Comparison of ENCODE assay signal across 12 cellular contexts in the genomic region with DNA sequence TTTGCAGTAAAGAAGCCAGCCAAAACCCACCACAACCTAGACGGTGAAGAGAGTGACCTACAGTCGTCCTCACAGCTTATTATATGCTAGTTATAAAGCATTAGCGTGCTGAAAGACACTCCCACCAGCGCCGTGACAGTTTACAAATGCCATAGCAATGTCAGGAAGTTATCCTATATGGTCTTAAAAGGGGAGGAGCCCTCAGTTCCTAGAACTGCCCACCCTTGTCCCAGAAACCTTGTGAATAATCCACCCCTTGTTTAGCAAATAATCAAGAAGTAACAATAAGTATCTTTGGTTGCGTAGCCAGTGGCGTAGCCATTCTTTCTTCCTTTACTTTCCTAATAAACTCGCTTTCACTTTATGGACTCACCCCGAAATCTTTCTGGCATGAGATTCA.
DNase-seq lines count a peak whose midpoint lies in the region; ATAC-seq and TF ChIP-seq lines count a peak whose summit lies in the region.
"Had no signal": no experiment of that assay in that cellular context is flagged by ENCODE, and none has a peak within 500 bp of the region (broad histone marks: within the 10 kb centered on the region; RNA-seq: fewer than 3 reads in every experiment).

No MANE protein-coding gene starts in this region.

- no peaks in the 10 kb centered on the region for H3K27me3 ChIP-seq in CD8-positive, alpha-beta memory T cell (ENCODE audit: insufficient read depth, low read length, poor library complexity, severe bottlenecking)
- peaks cover 11% of the 10 kb centered on the region for H3K27me3 ChIP-seq in H7 (ENCODE audit: control insufficient read depth, insufficient read depth, low read length)

- no peaks in the 10 kb centered on the region for H3K36me3 ChIP-seq in CD8-positive, alpha-beta memory T cell (ENCODE audit: insufficient read depth, low read length)
- no peaks in the 10 kb centered on the region for H3K36me3 ChIP-seq in H7 (replicated peaks; ENCODE audit: control insufficient read depth, insufficient read depth, low read length)

- no peak for TF ChIP-seq CTCF in natural killer cell (IDR thresholded peaks at IDR 0.05)

- intact Hi-C loops in dendritic cell treated with granulocyte-macrophage colony-stimulating factor and Interleukin-4, amounts not matched to agents 40 ng/mL and 50 ng/mL, for 4 days (cut with micrococcal nuclease) = no loop called here
- intact Hi-C loops in natural killer cell (cut with micrococcal nuclease) = no loop called here

- no peak for ATAC-seq in natural killer cell
- ATAC-seq in HG03521 (IDR thresholded peaks at IDR 0.05; ENCODE audit: unreplicated experiment) = no peak
- ATAC-seq: body of pancreas had no signal

- no peaks in the 10 kb centered on the region for H3K36me3 Mint-ChIP-seq in CD8-positive, alpha-beta memory T cell
- no peaks in the 10 kb centered on the region for H3K36me3 Mint-ChIP-seq in dendritic cell treated with granulocyte-macrophage colony-stimulating factor and Interleukin-4, amounts not matched to agents 40 ng/mL and 50 ng/mL, for 4 days (ENCODE audit: low read depth)
- H3K36me3 Mint-ChIP-seq in natural killer cell = no peaks in the 10 kb centered on the region

- H3K4me3 ChIP-seq in CD8-positive, alpha-beta memory T cell (ENCODE audit: low read length) = no peak overlapping the region
- H3K4me3 ChIP-seq in H7 (ENCODE audit: insufficient read depth, low read depth, low read length) = peak overlapping the region; percentile 5; the same call in 1 of the 2 replicates
- H3K4me3 ChIP-seq: body of pancreas had no signal

- CTCF ChIA-PET in CD8-positive, alpha-beta memory T cell (lab: Charles Lee) = no interaction called here

- peaks cover 1 to 3% of the 10 kb centered on the region in 2 donors for H3K27me3 Mint-ChIP-seq in CD8-positive, alpha-beta memory T cell
- no peaks in the 10 kb centered on the region for H3K27me3 Mint-ChIP-seq in dendritic cell treated with granulocyte-macrophage colony-stimulating factor and Interleukin-4, amounts not matched to agents 40 ng/mL and 50 ng/mL, for 4 days
- H3K27me3 Mint-ChIP-seq in natural killer cell (ENCODE audit: low read depth in 2 of 2) = no peaks in the 10 kb centered on the region

- H3K4me1 Mint-ChIP-seq in CD8-positive, alpha-beta memory T cell = peaks cover 3 to 5% (median 4%) of the 10 kb centered on the region in 3 donors
- no peaks in the 10 kb centered on the region for H3K4me1 Mint-ChIP-seq in dendritic cell treated with granulocyte-macrophage colony-stimulating factor and Interleukin-4, amounts not matched to agents 40 ng/mL and 50 ng/mL, for 4 days (ENCODE audit: low read depth)
- H3K4me1 Mint-ChIP-seq in natural killer cell = peaks cover 0 to 5% of the 10 kb centered on the region in 2 donors

- peaks cover 0 to 4% (median 0%) of the 10 kb centered on the region in 5 donors for H3K9me3 Mint-ChIP-seq in CD8-positive, alpha-beta memory T cell
- no peaks in the 10 kb centered on the region for H3K9me3 Mint-ChIP-seq in dendritic cell treated with granulocyte-macrophage colony-stimulating factor and Interleukin-4, amounts not matched to agents 40 ng/mL and 50 ng/mL, for 4 days
- H3K9me3 Mint-ChIP-seq in natural killer cell = no peaks in the 10 kb centered on the region

- no peaks in the 10 kb centered on the region for H3K4me1 ChIP-seq in CD8-positive, alpha-beta memory T cell (ENCODE audit: insufficient read depth, low read length)
- H3K4me1 ChIP-seq: body of pancreas had no signal

- no peak overlapping the region for H3K27ac Mint-ChIP-seq in CD8-positive, alpha-beta memory T cell
- H3K27ac Mint-ChIP-seq in dendritic cell treated with granulocyte-macrophage colony-stimulating factor and Interleukin-4, amounts not matched to agents 40 ng/mL and 50 ng/mL, for 4 days = peak overlapping the region; percentile 1
- H3K27ac Mint-ChIP-seq in natural killer cell = peak overlapping the region in 1 of 2 donors; percentile 9

- no peaks in the 10 kb centered on the region for H3K9me3 ChIP-seq in CD8-positive, alpha-beta memory T cell (ENCODE audit: low read length)
- H3K9me3 ChIP-seq: body of pancreas had no signal

- no peak for DNase-seq in CD8-positive, alpha-beta memory T cell
- no peak for DNase-seq in H7
- no peak for DNase-seq in natural killer cell
- no peak for DNase-seq in NCI-H774 (lab: John Stamatoyannopoulos, UW)
- no peak for DNase-seq in NCI-H2171 treated with DMSO at 0.1 percent for 48 hours (lab: John Stamatoyannopoulos, UW)
- no peak for DNase-seq in ecto neural progenitor cell (ENCODE audit: low spot score)
- DNase-seq: body of pancreas; DMS79 treated with DMSO at 0.1 percent for 48 hours; retina; stimulated activated CD8-positive, alpha-beta memory T cell treated with anti-CD3 and anti-CD28 coated beads, Interleukin-4, amount 100 ng/mL, for 48 hours had no signal

- no peak overlapping the region for H3K27ac ChIP-seq in CD8-positive, alpha-beta memory T cell (ENCODE audit: low read depth, low read length)
- H3K27ac ChIP-seq: body of pancreas had no signal

- POLR2A ChIA-PET in CD8-positive, alpha-beta memory T cell (lab: Charles Lee) = no interaction called here

- H3K4me3 Mint-ChIP-seq in CD8-positive, alpha-beta memory T cell = peak overlapping the region in 6 of 7 donors; percentile 30 to 70 (median 56)
- peak overlapping the region; percentile 68 for H3K4me3 Mint-ChIP-seq in dendritic cell treated with granulocyte-macrophage colony-stimulating factor and Interleukin-4, amounts not matched to agents 40 ng/mL and 50 ng/mL, for 4 days
- peak overlapping the region; percentile 56 for H3K4me3 Mint-ChIP-seq in natural killer cell
